2 cellular contexts compared by ENCODE assay signal in the genomic region with DNA sequence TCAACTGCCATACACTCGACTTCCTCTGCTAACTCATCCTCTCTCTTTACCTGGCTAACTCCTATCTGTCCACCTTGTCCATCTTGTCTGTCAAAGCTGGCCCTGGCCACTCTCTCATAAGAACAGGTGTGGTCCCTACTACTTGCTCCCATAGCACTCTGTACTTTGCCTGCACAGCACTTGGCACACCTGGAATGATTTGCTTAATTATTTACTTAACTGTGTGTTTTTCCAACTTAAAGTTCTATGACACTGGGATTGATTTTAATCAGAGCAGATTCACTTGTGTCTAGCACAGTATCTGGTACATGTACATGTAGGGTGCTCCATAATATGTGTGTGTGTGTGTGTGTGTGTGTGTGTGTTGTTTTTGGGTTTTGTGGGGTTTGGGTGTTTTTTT.
TF ChIP-seq lines count a peak whose summit lies in the region.

No MANE protein-coding gene starts in this region.

TF ChIP-seq in liver, 16 proteins besides CTCF, POLR2A, EP300 and RAD21:
- TF ChIP-seq EGR1 (IDR thresholded peaks at IDR 0.05; ENCODE audit: low read depth in 2 of 2), result no peak
- TF ChIP-seq, protein P1, sequence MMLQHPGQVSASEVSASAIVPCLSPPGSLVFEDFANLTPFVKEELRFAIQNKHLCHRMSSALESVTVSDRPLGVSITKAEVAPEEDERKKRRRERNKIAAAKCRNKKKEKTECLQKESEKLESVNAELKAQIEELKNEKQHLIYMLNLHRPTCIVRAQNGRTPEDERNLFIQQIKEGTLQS (IDR thresholded peaks at IDR 0.05), result no peak
- TF ChIP-seq, protein P2, sequence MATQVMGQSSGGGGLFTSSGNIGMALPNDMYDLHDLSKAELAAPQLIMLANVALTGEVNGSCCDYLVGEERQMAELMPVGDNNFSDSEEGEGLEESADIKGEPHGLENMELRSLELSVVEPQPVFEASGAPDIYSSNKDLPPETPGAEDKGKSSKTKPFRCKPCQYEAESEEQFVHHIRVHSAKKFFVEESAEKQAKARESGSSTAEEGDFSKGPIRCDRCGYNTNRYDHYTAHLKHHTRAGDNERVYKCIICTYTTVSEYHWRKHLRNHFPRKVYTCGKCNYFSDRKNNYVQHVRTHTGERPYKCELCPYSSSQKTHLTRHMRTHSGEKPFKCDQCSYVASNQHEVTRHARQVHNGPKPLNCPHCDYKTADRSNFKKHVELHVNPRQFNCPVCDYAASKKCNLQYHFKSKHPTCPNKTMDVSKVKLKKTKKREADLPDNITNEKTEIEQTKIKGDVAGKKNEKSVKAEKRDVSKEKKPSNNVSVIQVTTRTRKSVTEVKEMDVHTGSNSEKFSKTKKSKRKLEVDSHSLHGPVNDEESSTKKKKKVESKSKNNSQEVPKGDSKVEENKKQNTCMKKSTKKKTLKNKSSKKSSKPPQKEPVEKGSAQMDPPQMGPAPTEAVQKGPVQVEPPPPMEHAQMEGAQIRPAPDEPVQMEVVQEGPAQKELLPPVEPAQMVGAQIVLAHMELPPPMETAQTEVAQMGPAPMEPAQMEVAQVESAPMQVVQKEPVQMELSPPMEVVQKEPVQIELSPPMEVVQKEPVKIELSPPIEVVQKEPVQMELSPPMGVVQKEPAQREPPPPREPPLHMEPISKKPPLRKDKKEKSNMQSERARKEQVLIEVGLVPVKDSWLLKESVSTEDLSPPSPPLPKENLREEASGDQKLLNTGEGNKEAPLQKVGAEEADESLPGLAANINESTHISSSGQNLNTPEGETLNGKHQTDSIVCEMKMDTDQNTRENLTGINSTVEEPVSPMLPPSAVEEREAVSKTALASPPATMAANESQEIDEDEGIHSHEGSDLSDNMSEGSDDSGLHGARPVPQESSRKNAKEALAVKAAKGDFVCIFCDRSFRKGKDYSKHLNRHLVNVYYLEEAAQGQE (IDR thresholded peaks at IDR 0.05), result peak; percentile 77
- TF ChIP-seq RXRA (IDR thresholded peaks at IDR 0.05), result peak; percentile 71 to 86
- TF ChIP-seq JUND (IDR thresholded peaks at IDR 0.05), result peak in 1 of 2 donors; percentile 79
- TF ChIP-seq GABPA (IDR thresholded peaks at IDR 0.05 in 1 of 2, conservative IDR thresholded peaks at IDR 0.05 in 1 of 2), result no peak
- peak; percentile 38 for TF ChIP-seq HNF4G (IDR thresholded peaks at IDR 0.05)
- TF ChIP-seq HNF4A (conservative IDR thresholded peaks at IDR 0.05), result peak; percentile 85 to 91
- TF ChIP-seq SP1 (IDR thresholded peaks at IDR 0.05), result peak; percentile 72
- peak; percentile 69 for TF ChIP-seq FOXA1 (IDR thresholded peaks at IDR 0.05)
- TF ChIP-seq, protein P3, sequence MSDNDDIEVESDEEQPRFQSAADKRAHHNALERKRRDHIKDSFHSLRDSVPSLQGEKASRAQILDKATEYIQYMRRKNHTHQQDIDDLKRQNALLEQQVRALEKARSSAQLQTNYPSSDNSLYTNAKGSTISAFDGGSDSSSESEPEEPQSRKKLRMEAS (IDR thresholded peaks at IDR 0.05), result peak; percentile 63
- TF ChIP-seq, protein P4, sequence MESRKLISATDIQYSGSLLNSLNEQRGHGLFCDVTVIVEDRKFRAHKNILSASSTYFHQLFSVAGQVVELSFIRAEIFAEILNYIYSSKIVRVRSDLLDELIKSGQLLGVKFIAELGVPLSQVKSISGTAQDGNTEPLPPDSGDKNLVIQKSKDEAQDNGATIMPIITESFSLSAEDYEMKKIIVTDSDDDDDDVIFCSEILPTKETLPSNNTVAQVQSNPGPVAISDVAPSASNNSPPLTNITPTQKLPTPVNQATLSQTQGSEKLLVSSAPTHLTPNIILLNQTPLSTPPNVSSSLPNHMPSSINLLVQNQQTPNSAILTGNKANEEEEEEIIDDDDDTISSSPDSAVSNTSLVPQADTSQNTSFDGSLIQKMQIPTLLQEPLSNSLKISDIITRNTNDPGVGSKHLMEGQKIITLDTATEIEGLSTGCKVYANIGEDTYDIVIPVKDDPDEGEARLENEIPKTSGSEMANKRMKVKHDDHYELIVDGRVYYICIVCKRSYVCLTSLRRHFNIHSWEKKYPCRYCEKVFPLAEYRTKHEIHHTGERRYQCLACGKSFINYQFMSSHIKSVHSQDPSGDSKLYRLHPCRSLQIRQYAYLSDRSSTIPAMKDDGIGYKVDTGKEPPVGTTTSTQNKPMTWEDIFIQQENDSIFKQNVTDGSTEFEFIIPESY (IDR thresholded peaks at IDR 0.05), result peak; percentile 71
- peak; percentile 77 for TF ChIP-seq FOXA2 (IDR thresholded peaks at IDR 0.05)
- peak; percentile 72 for TF ChIP-seq YY1 (IDR thresholded peaks at IDR 0.05)
- TF ChIP-seq NR2F2 (IDR thresholded peaks at IDR 0.05), result no peak
- TF ChIP-seq TAF1 (conservative IDR thresholded peaks at IDR 0.05), result no peak

TF ChIP-seq in HepG2, 621 proteins besides CTCF, POLR2A, EP300 and RAD21:
- TF ChIP-seq HOXD1 (CRISPR knock-in tag; IDR thresholded peaks at IDR 0.05) (no peak), ZNF260 (CRISPR knock-in tag; IDR thresholded peaks at IDR 0.05; ENCODE audit: borderline replicate concordance, low read depth) (no peak), CBX2 (IDR thresholded peaks at IDR 0.05; ENCODE audit: low read depth, low read length) (no peak), CBX2 (CRISPR knock-in tag; IDR thresholded peaks at IDR 0.05; ENCODE audit: low read depth) (no peak), POLR2AphosphoS5 (IDR thresholded peaks at IDR 0.05; ENCODE audit: low read depth, low read length) (no peak), ISX (CRISPR knock-in tag; conservative IDR thresholded peaks at IDR 0.05) (no peak), ZNF883 (CRISPR knock-in tag; IDR thresholded peaks at IDR 0.05; ENCODE audit: not compliant biosample characterization) (no peak), AHR (CRISPR knock-in tag; IDR thresholded peaks at IDR 0.05) (no peak)
- TF ChIP-seq, protein P5, sequence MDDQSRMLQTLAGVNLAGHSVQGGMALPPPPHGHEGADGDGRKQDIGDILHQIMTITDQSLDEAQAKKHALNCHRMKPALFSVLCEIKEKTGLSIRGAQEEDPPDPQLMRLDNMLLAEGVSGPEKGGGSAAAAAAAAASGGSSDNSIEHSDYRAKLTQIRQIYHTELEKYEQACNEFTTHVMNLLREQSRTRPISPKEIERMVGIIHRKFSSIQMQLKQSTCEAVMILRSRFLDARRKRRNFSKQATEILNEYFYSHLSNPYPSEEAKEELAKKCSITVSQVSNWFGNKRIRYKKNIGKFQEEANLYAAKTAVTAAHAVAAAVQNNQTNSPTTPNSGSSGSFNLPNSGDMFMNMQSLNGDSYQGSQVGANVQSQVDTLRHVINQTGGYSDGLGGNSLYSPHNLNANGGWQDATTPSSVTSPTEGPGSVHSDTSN (CRISPR knock-in tag; IDR thresholded peaks at IDR 0.05; ENCODE audit: borderline replicate concordance), result no peak
- TF ChIP-seq, protein P6, sequence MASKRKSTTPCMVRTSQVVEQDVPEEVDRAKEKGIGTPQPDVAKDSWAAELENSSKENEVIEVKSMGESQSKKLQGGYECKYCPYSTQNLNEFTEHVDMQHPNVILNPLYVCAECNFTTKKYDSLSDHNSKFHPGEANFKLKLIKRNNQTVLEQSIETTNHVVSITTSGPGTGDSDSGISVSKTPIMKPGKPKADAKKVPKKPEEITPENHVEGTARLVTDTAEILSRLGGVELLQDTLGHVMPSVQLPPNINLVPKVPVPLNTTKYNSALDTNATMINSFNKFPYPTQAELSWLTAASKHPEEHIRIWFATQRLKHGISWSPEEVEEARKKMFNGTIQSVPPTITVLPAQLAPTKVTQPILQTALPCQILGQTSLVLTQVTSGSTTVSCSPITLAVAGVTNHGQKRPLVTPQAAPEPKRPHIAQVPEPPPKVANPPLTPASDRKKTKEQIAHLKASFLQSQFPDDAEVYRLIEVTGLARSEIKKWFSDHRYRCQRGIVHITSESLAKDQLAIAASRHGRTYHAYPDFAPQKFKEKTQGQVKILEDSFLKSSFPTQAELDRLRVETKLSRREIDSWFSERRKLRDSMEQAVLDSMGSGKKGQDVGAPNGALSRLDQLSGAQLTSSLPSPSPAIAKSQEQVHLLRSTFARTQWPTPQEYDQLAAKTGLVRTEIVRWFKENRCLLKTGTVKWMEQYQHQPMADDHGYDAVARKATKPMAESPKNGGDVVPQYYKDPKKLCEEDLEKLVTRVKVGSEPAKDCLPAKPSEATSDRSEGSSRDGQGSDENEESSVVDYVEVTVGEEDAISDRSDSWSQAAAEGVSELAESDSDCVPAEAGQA (IDR thresholded peaks at IDR 0.05; ENCODE audit: low read depth), result no peak
- TF ChIP-seq, protein P6 (CRISPR knock-in tag; IDR thresholded peaks at IDR 0.05; ENCODE audit: borderline replicate concordance), result no peak
